Comparison of ENCODE assay signal across 8 cellular contexts in the genomic region with DNA sequence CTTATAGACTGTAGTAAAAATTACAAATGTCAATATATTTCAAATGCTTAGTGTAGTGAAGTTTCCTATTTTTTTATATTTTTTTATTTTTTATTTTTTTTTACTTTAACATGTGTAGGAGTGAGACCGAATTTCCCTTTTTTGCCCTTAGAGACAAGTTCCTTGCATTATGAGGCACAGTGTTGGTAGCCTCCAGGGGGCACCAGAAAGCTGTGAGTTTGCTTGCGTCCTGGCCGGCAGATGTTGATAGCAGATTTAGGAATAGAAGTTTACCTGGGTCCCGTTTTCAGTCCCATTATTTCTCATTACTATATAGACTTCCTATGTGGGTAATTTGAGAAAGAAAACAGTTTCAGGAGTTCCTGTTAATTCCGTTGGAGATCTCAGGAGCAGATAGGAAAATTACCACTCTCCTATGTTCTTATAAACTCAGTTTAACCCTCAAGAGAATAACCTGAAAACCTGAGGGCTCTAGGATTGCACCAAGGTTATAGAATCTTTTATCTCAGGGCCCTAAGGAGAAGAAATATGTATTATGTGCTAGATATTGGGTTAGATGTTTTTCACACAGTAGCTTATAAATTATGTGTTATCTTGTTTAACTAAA.
A peak's percentile ranks its signal among the peaks of the same experiment; 100 is the strongest.
DNase-seq lines count a peak whose midpoint lies in the region; ATAC-seq lines count a peak whose summit lies in the region.

No MANE protein-coding gene starts in this region.

- in situ Hi-C loops in Caki2 (cut with HindIII; ENCODE audit: low pct_unique_long_range_greater_than_20kb, low sequenced_read_pairs): no loop called here

- ATAC-seq in GM19351 (IDR thresholded peaks at IDR 0.05; ENCODE audit: unreplicated experiment) (peak; percentile 84), HG03354 (IDR thresholded peaks at IDR 0.05; ENCODE audit: poor library complexity, severe bottlenecking, unreplicated experiment) (peak; percentile 72)

- DNase-seq in Caki2 (ENCODE audit: low read depth): peak; percentile 50
- DNase-seq in NCI-H526 (lab: John Stamatoyannopoulos, UW): peak; percentile 34 to 77
- peak; percentile 7 for DNase-seq in activated T-cell treated with anti-CD3 and anti-CD28 coated beads for 4 hours
- DNase-seq in foreskin melanocyte: peak; percentile 44
- DNase-seq in posterior vena cava (ENCODE audit: low spot score): peak; percentile 90
- no peak for DNase-seq in central memory CD4-positive, alpha-beta T cell

- intact Hi-C loops in posterior vena cava (cut with DNase I): loop anchor here (5.0 to 10.0 kb wide), 2 partner anchors 325 to 333 kb away; no protein-coding TSS in a partner anchor
